In the genomic region with DNA sequence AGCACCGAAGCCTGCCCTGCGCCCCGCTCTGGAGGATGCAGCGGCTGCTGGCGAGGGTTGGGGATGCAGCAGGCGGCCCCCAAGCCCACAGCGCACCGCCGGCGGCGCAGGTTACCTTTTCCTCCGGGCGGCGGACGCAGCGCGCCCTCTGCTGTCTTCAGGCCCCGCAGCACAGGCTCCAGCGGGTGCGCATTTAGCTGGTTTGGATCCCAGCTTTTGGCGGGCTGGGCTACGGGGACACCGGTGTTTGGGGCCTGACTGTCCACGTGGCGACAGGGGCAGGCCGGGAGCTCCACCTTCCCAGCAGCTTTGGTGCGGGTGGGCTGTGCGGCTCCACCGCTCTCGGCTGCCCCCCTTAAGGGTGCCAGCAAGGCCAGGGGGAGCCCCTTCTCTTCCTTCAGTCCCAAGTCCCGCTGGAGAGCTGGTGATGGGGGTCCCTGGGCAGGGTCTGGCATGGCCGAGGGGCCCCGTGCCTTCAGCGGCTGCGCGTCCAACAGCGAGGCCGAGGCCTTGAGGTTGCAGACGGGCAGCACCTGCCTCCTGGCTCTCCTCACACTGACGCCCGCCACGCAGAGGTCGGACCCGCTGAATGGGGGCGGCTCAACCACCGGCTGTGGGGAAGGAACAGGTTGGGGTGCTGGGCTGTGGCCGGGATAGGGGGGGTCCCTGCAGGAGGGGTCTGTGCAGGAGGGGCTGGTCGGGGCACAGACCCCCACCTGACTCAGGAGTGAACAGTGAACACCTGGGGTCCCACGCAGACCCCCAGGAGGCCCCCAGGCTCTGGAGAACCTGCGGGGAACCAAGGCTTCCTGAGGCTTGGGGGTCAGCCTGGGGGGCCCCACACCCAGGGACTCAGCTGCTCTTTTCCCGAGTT, we compare ENCODE assay signal across 8 cellular contexts. TPM values are rescaled to one million over a fixed set of nuclear protein-coding genes. Genes with fewer than 3 reads are reported as not detected.
A peak's percentile ranks its signal among the peaks of the same experiment; 100 is the strongest.
DNase-seq lines count a peak whose midpoint lies in the region; ATAC-seq and TF ChIP-seq lines count a peak whose summit lies in the region.

No MANE protein-coding gene starts in this region.

- no peaks in the 10 kb centered on the region for H3K36me3 ChIP-seq in OCI-LY3 (replicated peaks; ENCODE audit: low read depth, low read length)
- no peaks in the 10 kb centered on the region for H3K36me3 ChIP-seq in esophagus muscularis mucosa

- H3K27ac ChIP-seq in OCI-LY3 (ENCODE audit: low read length) (no peak overlapping the region), esophagus muscularis mucosa (replicated peaks in 1 of 4) (no peak overlapping the region)

- H3K27me3 Mint-ChIP-seq in naive B cell = peaks cover 0 to 31% (median 12%) of the 10 kb centered on the region in 3 donors

- ATAC-seq in HG03442 (IDR thresholded peaks at IDR 0.05; ENCODE audit: unreplicated experiment) (peak; percentile 58), naive B cell (ENCODE audit: low read depth in 2 of 2) (peak; percentile 92 to 96), GM18519 (IDR thresholded peaks at IDR 0.05; ENCODE audit: low FRiP score, unreplicated experiment) (no peak)

- H3K79me2 ChIP-seq in OCI-LY3 (ENCODE audit: low read length) = no peaks in the 10 kb centered on the region

- peak overlapping the region; percentile 95 for H3K4me2 ChIP-seq in OCI-LY3 (ENCODE audit: low read length)

- peak overlapping the region in 1 of 6 donors; percentile 20 for H3K27ac Mint-ChIP-seq in naive B cell

- no peaks in the 10 kb centered on the region for H3K9me3 Mint-ChIP-seq in naive B cell

- peak; percentile 92 for DNase-seq in DMS53 (lab: John Stamatoyannopoulos, UW)
- DNase-seq in activated T-cell treated with anti-CD3 and anti-CD28 coated beads for 48 hours (ENCODE audit: low read depth) = peak; percentile 87
- DNase-seq in esophagus muscularis mucosa (ENCODE audit: extremely low spot score) = no peak
- DNase-seq in naive B cell = peak; percentile 82
- peak; percentile 67 to 74 for DNase-seq in stimulated activated CD8-positive, alpha-beta memory T cell treated with anti-CD3 and anti-CD28 coated beads, Interleukin-7, amount 100 ng/mL, for 4 hours (ENCODE audit: low read depth in 2 of 2)

- no peaks in the 10 kb centered on the region for H4K20me1 ChIP-seq in OCI-LY3 (ENCODE audit: insufficient read depth, low read length)

- 49% methylated on average over 13 of the region's 51 CpGs for WGBS in esophagus muscularis mucosa

- peak overlapping the region; percentile 93; the same call in 1 of the 2 replicates for H2AFZ ChIP-seq in OCI-LY3 (ENCODE audit: low read depth, low read length)

- peak overlapping the region in 3 of 8 donors; percentile 9 to 25 (median 16) for H3K4me3 Mint-ChIP-seq in naive B cell

- no peaks in the 10 kb centered on the region for H3K27me3 ChIP-seq in OCI-LY3 (ENCODE audit: low read depth, low read length)
- peaks cover 0 to 84% (median 5%) of the 10 kb centered on the region in 4 donors for H3K27me3 ChIP-seq in esophagus muscularis mucosa

- TF ChIP-seq CTCF in OCI-LY3 (IDR thresholded peaks at IDR 0.05; ENCODE audit: low read depth, low read length) (peak; percentile 79), esophagus muscularis mucosa (IDR thresholded peaks at IDR 0.05) (peak; percentile 80 to 94 (median 83))

- H3K4me1 ChIP-seq in OCI-LY3 (ENCODE audit: low read length) = no peaks in the 10 kb centered on the region; the same call in 1 of the 2 replicates
- peaks cover 5 to 11% (median 9%) of the 10 kb centered on the region in 4 donors for H3K4me1 ChIP-seq in esophagus muscularis mucosa

- H3K36me3 Mint-ChIP-seq in naive B cell = no peaks in the 10 kb centered on the region

- H3K4me1 Mint-ChIP-seq in naive B cell = peaks cover 3 to 14% (median 5%) of the 10 kb centered on the region in 3 donors

- peak overlapping the region; percentile 48; the same call in 1 of the 2 replicates for H3K9ac ChIP-seq in OCI-LY3 (ENCODE audit: low read length)

- H3K9me3 ChIP-seq in OCI-LY3 (ENCODE audit: insufficient read depth, low read length) (no peaks in the 10 kb centered on the region), esophagus muscularis mucosa (no peaks in the 10 kb centered on the region)

- H3K4me3 ChIP-seq in OCI-LY3 (ENCODE audit: low read length) (peak overlapping the region; percentile 77), esophagus muscularis mucosa (peak overlapping the region in 1 of 4 donors; percentile 9)

- TF ChIP-seq EP300 in esophagus muscularis mucosa (IDR thresholded peaks at IDR 0.05) = no peak

- intact Hi-C loops in esophagus muscularis mucosa (cut with DNase I) = loop anchor here (1.0 to 10.0 kb wide), 2 partner anchors 101 to 266 kb away; no protein-coding TSS in a partner anchor

- no peak for TF ChIP-seq POLR2A in esophagus muscularis mucosa (IDR thresholded peaks at IDR 0.05; ENCODE audit: low read depth)

RNA-seq across cellular contexts. Expression of gene IL17REL, which starts 18.0 kb away (rescaled TPM):
- not detected for total RNA-seq in esophagus muscularis mucosa
- not detected for polyA plus RNA-seq in naive B cell (ENCODE audit: low read depth in 6 of 6)

RNA-seq across cellular contexts. Expression of gene TTLL8, which starts 27.5 kb away (rescaled TPM):
- total RNA-seq in esophagus muscularis mucosa = not detected
- not detected for polyA plus RNA-seq in naive B cell (ENCODE audit: low read depth in 6 of 6)

RNA-seq across cellular contexts. Expression of gene MLC1, which starts 54.7 kb away (rescaled TPM):
- total RNA-seq in esophagus muscularis mucosa = under 1 TPM in 3 of 4 donors, not detected in 1; 0.13 to 0.17 (median 0.17) TPM
- under 1 TPM in 3 of 6 donors, not detected in 3; 0.09 to 0.44 (median 0.15) TPM for polyA plus RNA-seq in naive B cell (ENCODE audit: low read depth in 6 of 6)

RNA-seq across cellular contexts. Expression of gene MOV10L1, which starts 59.3 kb away (rescaled TPM):
- total RNA-seq in esophagus muscularis mucosa = under 1 TPM; 0.23 to 0.83 (median 0.40) TPM
- polyA plus RNA-seq in naive B cell (ENCODE audit: low read depth in 6 of 6) = not detected
